In the genomic region with DNA sequence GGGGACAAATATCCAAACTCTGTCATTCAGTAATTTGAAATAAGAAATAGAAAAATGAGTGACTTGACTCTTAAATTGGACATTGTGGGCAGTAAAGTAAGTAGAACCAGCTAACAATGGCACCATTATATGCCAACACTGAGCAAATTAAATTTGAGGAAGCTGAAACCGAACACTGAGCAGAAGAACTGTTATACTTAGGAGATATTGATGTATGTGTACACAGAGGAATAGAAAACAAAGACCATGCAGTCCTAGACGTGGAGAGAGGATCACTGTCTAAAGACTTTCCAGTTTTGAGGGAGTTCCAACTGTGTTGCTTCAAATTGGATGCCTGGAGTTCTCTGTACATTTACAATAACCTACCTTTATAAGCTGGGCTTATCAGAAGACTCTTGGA, we compare ENCODE assay signal across 3 cellular contexts.
"Had no signal": no experiment of that assay in that cellular context is flagged by ENCODE, and none has a peak within 500 bp of the region (broad histone marks: within the 10 kb centered on the region; RNA-seq: fewer than 3 reads in every experiment).

No MANE protein-coding gene starts in this region.

- DNase-seq: H9, HCEC 1CT, IMR-90 had no signal
